19 cellular contexts compared by ENCODE assay signal in genomic region chr13:105513448-105513847, GRCh38. TPM values are rescaled to one million over a fixed set of nuclear protein-coding genes. Genes with fewer than 3 reads are reported as not detected.
DNase-seq lines count a peak whose midpoint lies in the region; ATAC-seq and TF ChIP-seq lines count a peak whose summit lies in the region.
"Had no signal": no experiment of that assay in that cellular context is flagged by ENCODE, and none has a peak within 500 bp of the region (broad histone marks: within the 10 kb centered on the region; RNA-seq: fewer than 3 reads in every experiment).

No MANE protein-coding gene starts in this region.

- no peak overlapping the region for H3K4me3 ChIP-seq in foreskin fibroblast (ENCODE audit: low read depth in 1 of 2, low read length in 2 of 2)

- H3K27me3 Mint-ChIP-seq in WTC11 (ENCODE audit: low read depth) = no peaks in the 10 kb centered on the region
- H3K27me3 Mint-ChIP-seq: T-cell had no signal

- POLR2A ChIA-PET in WTC11 (lab: Charles Lee) = no interaction called here

- TF ChIP-seq CTCF in WTC11 (IDR thresholded peaks at IDR 0.05) (no peak), foreskin fibroblast (IDR thresholded peaks at IDR 0.05; ENCODE audit: low read depth, low read length) (no peak)

- peaks cover 20% of the 10 kb centered on the region for H3K4me1 Mint-ChIP-seq in WTC11
- H3K4me1 Mint-ChIP-seq: T-cell had no signal

- no peaks in the 10 kb centered on the region for H3K9me3 Mint-ChIP-seq in WTC11
- H3K9me3 Mint-ChIP-seq: T-cell had no signal

- CTCF ChIA-PET in WTC11 (lab: Charles Lee) = no interaction called here

- ATAC-seq in WTC11 (peak; percentile 36; the same call in 1 of the 2 replicates), HG03280 (IDR thresholded peaks at IDR 0.05; ENCODE audit: unreplicated experiment) (no peak)
- ATAC-seq: Panc1, T-cell had no signal

- no peak overlapping the region for H3K27ac Mint-ChIP-seq in WTC11
- H3K27ac Mint-ChIP-seq: T-cell had no signal

- DNase-seq in NCI-H82 (lab: John Stamatoyannopoulos, UW) (peak; percentile 24), NCI-H82 treated with DMSO at 0.1 percent for 48 hours (lab: John Stamatoyannopoulos, UW; ENCODE audit: unreplicated experiment) (no peak), M059J (ENCODE audit: low read depth) (peak; percentile 9), WTC11 (ENCODE audit: low spot score) (no peak), foreskin fibroblast (no peak), DMS53 treated with DMSO at 0.1 percent for 48 hours (lab: John Stamatoyannopoulos, UW; ENCODE audit: unreplicated experiment) (no peak)
- DNase-seq in stimulated activated CD8-positive, alpha-beta memory T cell treated with anti-CD3 and anti-CD28 coated beads, Interleukin-4, amount 100 ng/mL, for 48 hours = no peak
- DNase-seq: C1 segment of cervical spinal cord, MM.1S, NCI-H1417, NCI-H2029, NCI-H2171 treated with DMSO at 0.1 percent for 48 hours, NCI-H446 treated with DMSO at 0.1 percent for 48 hours, NCI-H774, Right ventricle myocardium superior, SK-N-SH, T-cell had no signal

- no peak overlapping the region for H3K4me3 Mint-ChIP-seq in WTC11
- H3K4me3 Mint-ChIP-seq: T-cell had no signal

- H3K36me3 Mint-ChIP-seq in WTC11 = no peaks in the 10 kb centered on the region
- H3K36me3 Mint-ChIP-seq: T-cell had no signal

TF ChIP-seq in WTC11, 78 proteins besides CTCF, POLR2A, EP300 and RAD21:
- TF ChIP-seq ZNF532 (CRISPR knock-in tag; IDR thresholded peaks at IDR 0.05; ENCODE audit: borderline replicate concordance) = no peak
- TF ChIP-seq, protein P1, sequence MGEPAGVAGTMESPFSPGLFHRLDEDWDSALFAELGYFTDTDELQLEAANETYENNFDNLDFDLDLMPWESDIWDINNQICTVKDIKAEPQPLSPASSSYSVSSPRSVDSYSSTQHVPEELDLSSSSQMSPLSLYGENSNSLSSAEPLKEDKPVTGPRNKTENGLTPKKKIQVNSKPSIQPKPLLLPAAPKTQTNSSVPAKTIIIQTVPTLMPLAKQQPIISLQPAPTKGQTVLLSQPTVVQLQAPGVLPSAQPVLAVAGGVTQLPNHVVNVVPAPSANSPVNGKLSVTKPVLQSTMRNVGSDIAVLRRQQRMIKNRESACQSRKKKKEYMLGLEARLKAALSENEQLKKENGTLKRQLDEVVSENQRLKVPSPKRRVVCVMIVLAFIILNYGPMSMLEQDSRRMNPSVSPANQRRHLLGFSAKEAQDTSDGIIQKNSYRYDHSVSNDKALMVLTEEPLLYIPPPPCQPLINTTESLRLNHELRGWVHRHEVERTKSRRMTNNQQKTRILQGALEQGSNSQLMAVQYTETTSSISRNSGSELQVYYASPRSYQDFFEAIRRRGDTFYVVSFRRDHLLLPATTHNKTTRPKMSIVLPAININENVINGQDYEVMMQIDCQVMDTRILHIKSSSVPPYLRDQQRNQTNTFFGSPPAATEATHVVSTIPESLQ (CRISPR knock-in tag; IDR thresholded peaks at IDR 0.05) = no peak
- TF ChIP-seq, protein P2, sequence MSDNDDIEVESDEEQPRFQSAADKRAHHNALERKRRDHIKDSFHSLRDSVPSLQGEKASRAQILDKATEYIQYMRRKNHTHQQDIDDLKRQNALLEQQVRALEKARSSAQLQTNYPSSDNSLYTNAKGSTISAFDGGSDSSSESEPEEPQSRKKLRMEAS (CRISPR knock-in tag; IDR thresholded peaks at IDR 0.05) = no peak
- no peak for TF ChIP-seq ZNF317 (CRISPR knock-in tag; IDR thresholded peaks at IDR 0.05; ENCODE audit: borderline replicate concordance, low read depth)
- no peak for TF ChIP-seq SMAD4 (CRISPR knock-in tag; IDR thresholded peaks at IDR 0.05)
- no peak for TF ChIP-seq ZBTB43 (CRISPR knock-in tag; IDR thresholded peaks at IDR 0.05)
- TF ChIP-seq ZBTB21 (CRISPR knock-in tag; IDR thresholded peaks at IDR 0.05; ENCODE audit: borderline replicate concordance) = no peak
- no peak for TF ChIP-seq NR2C2 (CRISPR knock-in tag; IDR thresholded peaks at IDR 0.05)
- no peak for TF ChIP-seq ZNF423 (CRISPR knock-in tag; IDR thresholded peaks at IDR 0.05)
- TF ChIP-seq, protein P3, sequence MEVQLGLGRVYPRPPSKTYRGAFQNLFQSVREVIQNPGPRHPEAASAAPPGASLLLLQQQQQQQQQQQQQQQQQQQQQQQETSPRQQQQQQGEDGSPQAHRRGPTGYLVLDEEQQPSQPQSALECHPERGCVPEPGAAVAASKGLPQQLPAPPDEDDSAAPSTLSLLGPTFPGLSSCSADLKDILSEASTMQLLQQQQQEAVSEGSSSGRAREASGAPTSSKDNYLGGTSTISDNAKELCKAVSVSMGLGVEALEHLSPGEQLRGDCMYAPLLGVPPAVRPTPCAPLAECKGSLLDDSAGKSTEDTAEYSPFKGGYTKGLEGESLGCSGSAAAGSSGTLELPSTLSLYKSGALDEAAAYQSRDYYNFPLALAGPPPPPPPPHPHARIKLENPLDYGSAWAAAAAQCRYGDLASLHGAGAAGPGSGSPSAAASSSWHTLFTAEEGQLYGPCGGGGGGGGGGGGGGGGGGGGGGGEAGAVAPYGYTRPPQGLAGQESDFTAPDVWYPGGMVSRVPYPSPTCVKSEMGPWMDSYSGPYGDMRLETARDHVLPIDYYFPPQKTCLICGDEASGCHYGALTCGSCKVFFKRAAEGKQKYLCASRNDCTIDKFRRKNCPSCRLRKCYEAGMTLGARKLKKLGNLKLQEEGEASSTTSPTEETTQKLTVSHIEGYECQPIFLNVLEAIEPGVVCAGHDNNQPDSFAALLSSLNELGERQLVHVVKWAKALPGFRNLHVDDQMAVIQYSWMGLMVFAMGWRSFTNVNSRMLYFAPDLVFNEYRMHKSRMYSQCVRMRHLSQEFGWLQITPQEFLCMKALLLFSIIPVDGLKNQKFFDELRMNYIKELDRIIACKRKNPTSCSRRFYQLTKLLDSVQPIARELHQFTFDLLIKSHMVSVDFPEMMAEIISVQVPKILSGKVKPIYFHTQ (CRISPR knock-in tag; IDR thresholded peaks at IDR 0.05) = no peak

RNA-seq across cellular contexts. Expression of gene DAOA, which starts 47.6 kb away (rescaled TPM):
- total RNA-seq in M059J (2014; rRNA removed; shearing (Covaris generic)) = not detected in 2 replicates
- total RNA-seq in WTC11 (2021) = not detected in 3 replicates
- total RNA-seq: Right ventricle myocardium superior, T-cell had no signal

Comparison
In these comparisons a context has a peak if more than half of its experiments do, and no peak if none do; other contexts are left out.
1. DNase-seq: peak in NCI-H82 (single experiment) and M059J (single experiment); none in NCI-H82 treated with DMSO at 0.1 percent for 48 hours (single experiment), WTC11 (single experiment), foreskin fibroblast (0 of 2), DMS53 treated with DMSO at 0.1 percent for 48 hours (single experiment) and stimulated activated CD8-positive, alpha-beta memory T cell treated with anti-CD3 and anti-CD28 coated beads, Interleukin-4, amount 100 ng/mL, for 48 hours (single experiment).